ENCODE assay signal across 1 cellular context in genomic region chr11:27452147-27452546, GRCh38.
TF ChIP-seq lines count a peak whose summit lies in the region.

No MANE protein-coding gene starts in this region.

TF ChIP-seq in SK-N-SH treated with all-trans-retinoic acid at 6 μM for 48 hours, 23 proteins besides CTCF, POLR2A, EP300 and RAD21 (continued from another document):
- no peak for TF ChIP-seq CSRNP3 (CRISPR knock-in tag; IDR thresholded peaks at IDR 0.05)
- no peak for TF ChIP-seq RARB (CRISPR knock-in tag; IDR thresholded peaks at IDR 0.05)
- TF ChIP-seq CREB5 (CRISPR knock-in tag; IDR thresholded peaks at IDR 0.05; ENCODE audit: low read depth) = no peak
- no peak for TF ChIP-seq ZNF565 (CRISPR knock-in tag; conservative IDR thresholded peaks at IDR 0.05; ENCODE audit: low read depth)
- no peak for TF ChIP-seq CSDC2 (CRISPR knock-in tag; IDR thresholded peaks at IDR 0.05)
- TF ChIP-seq ZNF8 (CRISPR knock-in tag; IDR thresholded peaks at IDR 0.05) = no peak
- no peak for TF ChIP-seq TSHZ2 (CRISPR knock-in tag; IDR thresholded peaks at IDR 0.05)
- no peak for TF ChIP-seq ZC3H10 (CRISPR knock-in tag; IDR thresholded peaks at IDR 0.05)
- TF ChIP-seq ARNTL (CRISPR knock-in tag; IDR thresholded peaks at IDR 0.05; ENCODE audit: borderline replicate concordance, low read depth) = no peak
TF ChIP-seq in SK-N-SH treated with all-trans-retinoic acid at 6 μM for 48 hours: peak in this region for 0.
